ENCODE assay signal across 1 cellular context in genomic region chr15:34046471-34047145, GRCh38.
TF ChIP-seq lines count a peak whose summit lies in the region.

No MANE protein-coding gene starts in this region.

TF ChIP-seq in K562, 482 proteins besides CTCF, POLR2A, EP300 and RAD21:
- TF ChIP-seq ZNF354B (CRISPR knock-in tag; IDR thresholded peaks at IDR 0.05) (no peak), CEBPB (tag; IDR thresholded peaks at IDR 0.05) (peak; percentile 60; the same call in 1 of the 2 replicates), ZNF165 (CRISPR knock-in tag; IDR thresholded peaks at IDR 0.05; ENCODE audit: borderline replicate concordance) (no peak), SP2 (IDR thresholded peaks at IDR 0.05; ENCODE audit: extremely low read depth, low read depth, low read length, poor library complexity, severe bottlenecking) (no peak), YY1 (IDR thresholded peaks at IDR 0.05; ENCODE audit: borderline replicate concordance in 1 of 3, control insufficient read depth in 1 of 3, extremely low read depth in 1 of 3, insufficient read depth in 3 of 3, insufficient read length in 1 of 3, insufficient replicate concordance in 2 of 3, low read depth in 1 of 3, low read length in 2 of 3) (peak in 1 of 3 experiments; percentile 70), CEBPG (CRISPR knock-in tag; IDR thresholded peaks at IDR 0.05) (no peak), CEBPG (tag; conservative IDR thresholded peaks at IDR 0.05 in 1 of 2, IDR thresholded peaks at IDR 0.05 in 1 of 2) (peak in 1 of 2 experiments; percentile 23; a peak in 1 of 4 replicates)
